Comparison of ENCODE assay signal across 29 cellular contexts in genomic region chr2:238478216-238478615, GRCh38.
"Had no signal": no experiment of that assay in that cellular context is flagged by ENCODE, and none has a peak within 500 bp of the region (broad histone marks: within the 10 kb centered on the region; RNA-seq: fewer than 3 reads in every experiment).

No MANE protein-coding gene starts in this region.

- H3K27ac Mint-ChIP-seq: dendritic cell treated with granulocyte-macrophage colony-stimulating factor and Interleukin-4, amounts not matched to agents 40 ng/mL and 50 ng/mL, for 4 days; effector memory CD8-positive, alpha-beta T cell; endodermal cell; memory B cell; naive B cell had no signal

- H3K27me3 Mint-ChIP-seq: dendritic cell treated with granulocyte-macrophage colony-stimulating factor and Interleukin-4, amounts not matched to agents 40 ng/mL and 50 ng/mL, for 4 days; memory B cell had no signal

- H3K4me1 Mint-ChIP-seq: endodermal cell, memory B cell had no signal

- ATAC-seq: effector memory CD8-positive, alpha-beta T cell; esophagus mucosa; gastrocnemius medialis; heart right ventricle; left cardiac atrium; left lung; left ventricle myocardium superior; lower lobe of right lung had no signal

- H3K27ac ChIP-seq: colonic mucosa, epithelial cell of prostate, esophagus squamous epithelium, gastrocnemius medialis, heart right ventricle, left lung, lower lobe of right lung had no signal

- H3K9me3 ChIP-seq: colonic mucosa had no signal

- H3K4me3 ChIP-seq: colonic mucosa, esophagus squamous epithelium, gastrocnemius medialis, heart right ventricle, left lung, lower lobe of right lung had no signal

- H3K36me3 ChIP-seq: colonic mucosa, esophagus squamous epithelium, gastrocnemius medialis, heart right ventricle, left lung, lower lobe of right lung had no signal

- H3K4me1 ChIP-seq: colonic mucosa, esophagus squamous epithelium, gastrocnemius medialis, heart right ventricle, left lung, lower lobe of right lung had no signal

- DNase-seq: colonic mucosa; cortex of kidney; effector CD8-positive, alpha-beta T cell; effector memory CD8-positive, alpha-beta T cell; endodermal cell; erythroblast; esophagus squamous epithelium; foreskin fibroblast; foreskin melanocyte; gastrocnemius medialis; glutamatergic neuron; head of caudate nucleus; heart right ventricle; hippocampal formation; left cardiac atrium; left lung; left ventricle myocardium superior; lower lobe of right lung; mammary epithelial cell; mesendoderm; midbrain; naive B cell had no signal

- FAIRE-seq: endometrium, islet of Langerhans, keratinocyte had no signal

- H3K4me3 Mint-ChIP-seq: dendritic cell treated with granulocyte-macrophage colony-stimulating factor and Interleukin-4, amounts not matched to agents 40 ng/mL and 50 ng/mL, for 4 days; effector memory CD8-positive, alpha-beta T cell; endodermal cell; memory B cell had no signal

- H3K27me3 ChIP-seq: colonic mucosa, esophagus squamous epithelium, gastrocnemius medialis, heart right ventricle, left lung had no signal
